ENCODE assay signal across 15 cellular contexts in the genomic region with DNA sequence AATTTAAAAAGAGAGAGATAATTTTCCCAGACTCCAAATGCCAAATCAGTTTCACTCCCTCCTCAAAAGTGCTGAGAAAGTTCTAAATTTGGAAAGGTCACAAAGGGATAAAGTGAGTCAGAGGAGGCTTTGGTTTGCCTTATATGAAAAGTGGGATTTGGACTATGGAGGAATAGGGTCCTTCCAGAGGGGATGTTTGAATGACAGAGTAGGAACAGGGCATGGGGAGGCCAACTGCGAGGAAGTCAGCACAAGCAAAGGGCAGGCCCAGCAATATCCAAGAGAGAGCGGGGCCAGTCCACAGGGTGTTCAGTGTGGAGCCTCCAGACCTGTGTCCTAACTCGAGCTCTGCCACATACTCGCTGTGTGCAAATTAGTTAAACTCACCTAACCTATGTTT. TPM values are rescaled to one million over a fixed set of nuclear protein-coding genes. Genes with fewer than 3 reads are reported as not detected.
DNase-seq lines count a peak whose midpoint lies in the region; ATAC-seq and TF ChIP-seq lines count a peak whose summit lies in the region.
"Had no signal": no experiment of that assay in that cellular context is flagged by ENCODE, and none has a peak within 500 bp of the region (broad histone marks: within the 10 kb centered on the region; RNA-seq: fewer than 3 reads in every experiment).

No MANE protein-coding gene starts in this region.

- intact Hi-C loops in IMR-90 (cut with micrococcal nuclease) = no loop called here
- intact Hi-C loops in esophagus squamous epithelium (cut with DNase I) = no loop called here

- H2BK15ac ChIP-seq in IMR-90 (ENCODE audit: low read depth, low read length) = peak overlapping the region; percentile 29; the same call in 1 of the 3 replicates

- H2BK20ac ChIP-seq in IMR-90 (ENCODE audit: low read depth, low read length) = no peak overlapping the region

- H3K14ac ChIP-seq in IMR-90 (replicated peaks; ENCODE audit: low read depth, low read length) = peak overlapping the region; percentile 35; the same call in 1 of the 2 replicates

- peak overlapping the region; percentile 27; the same call in 1 of the 2 replicates for H2AK5ac ChIP-seq in IMR-90 (ENCODE audit: low read depth, low read length)

- no peak overlapping the region for H2AK9ac ChIP-seq in IMR-90 (replicated peaks; ENCODE audit: low read depth, low read length, poor library complexity)

- TF ChIP-seq CTCF in IMR-90 (conservative IDR thresholded peaks at IDR 0.05; ENCODE audit: low read depth, low read length) = no peak
- TF ChIP-seq CTCF in esophagus squamous epithelium (IDR thresholded peaks at IDR 0.05) = no peak
- no peak for TF ChIP-seq CTCF in suprapubic skin (IDR thresholded peaks at IDR 0.05)

- DNase-seq in IMR-90 (no peak), esophagus squamous epithelium (lab: John Stamatoyannopoulos, UW) (no peak), suprapubic skin (ENCODE audit: low spot score in 2 of 2) (no peak), GM19240 (ENCODE audit: insufficient read length, low spot score) (no peak), NCI-H82 (lab: John Stamatoyannopoulos, UW) (no peak)
- no peak for DNase-seq in stimulated activated CD4-positive, alpha-beta T cell treated with anti-CD3 and anti-CD28 coated beads, Interleukin-4, amount 100 ng/mL, for 24 hours
- DNase-seq in NK-92 treated with Interleukin-12 subunit alpha and Interleukin-12 subunit beta, amount 100 ng/mL, for 24 hours (lab: John Stamatoyannopoulos, UW) = no peak
- DNase-seq: activated CD8-positive, alpha-beta T cell treated with anti-CD3 and anti-CD28 coated beads, Interleukin-2, amount 10 ng/mL, durations not matched to agents 7 days and 5 days; Caco-2; NCI-H1417; NCI-H226; stimulated activated CD4-positive, alpha-beta T cell treated with anti-CD3 and anti-CD28 coated beads, Interleukin-12 subunit alpha, Interleukin-12 subunit beta, amount 100 ng/mL, for 4 hours had no signal

- H3K27ac ChIP-seq in IMR-90 (ENCODE audit: insufficient read depth, low read length) (no peak overlapping the region), esophagus squamous epithelium (peak overlapping the region; percentile 42 to 87 (median 74)), muscle layer of colon (ENCODE audit: low read depth, low read length) (peak overlapping the region; percentile 79), suprapubic skin (peak overlapping the region; percentile 47)
- H3K27ac ChIP-seq: KMS-11, neural progenitor cell had no signal

- TF ChIP-seq POLR2A in IMR-90 (IDR thresholded peaks at IDR 0.05; ENCODE audit: low read depth, low read length) (no peak), esophagus squamous epithelium (IDR thresholded peaks at IDR 0.05) (no peak), suprapubic skin (IDR thresholded peaks at IDR 0.05) (no peak)

- H3K79me1 ChIP-seq in IMR-90 (ENCODE audit: low read depth in 1 of 2, low read length in 2 of 2) = peaks cover 31 to 47% of the 10 kb centered on the region in 2 experiments

- no peak overlapping the region for H3K23ac ChIP-seq in IMR-90 (ENCODE audit: low read depth, low read length)

- H2BK120ac ChIP-seq in IMR-90 (ENCODE audit: low read depth, low read length) = peak overlapping the region; percentile 26; the same call in 1 of the 2 replicates

- POLR2A ChIA-PET in IMR-90 (lab: Charles Lee; ENCODE audit: unreplicated experiment) = no interaction called here

- peaks cover 10% of the 10 kb centered on the region for H3K4me1 ChIP-seq in IMR-90 (ENCODE audit: control insufficient read depth, insufficient read depth, low read length)
- peaks cover 0 to 55% (median 10%) of the 10 kb centered on the region in 3 donors for H3K4me1 ChIP-seq in esophagus squamous epithelium
- H3K4me1 ChIP-seq in muscle layer of colon (ENCODE audit: insufficient read depth, low read length) = peaks cover 66% of the 10 kb centered on the region
- peaks cover 24% of the 10 kb centered on the region for H3K4me1 ChIP-seq in suprapubic skin
- H3K4me1 ChIP-seq: Caco-2 had no signal

- H4K91ac ChIP-seq in IMR-90 (ENCODE audit: insufficient read depth, low read depth, low read length) = no peak overlapping the region

- H3K9ac ChIP-seq in IMR-90 (ENCODE audit: low read depth, low read length) (no peak overlapping the region), muscle layer of colon (ENCODE audit: low read length) (no peak overlapping the region)
- H3K9ac ChIP-seq: KMS-11, neural progenitor cell had no signal

- no peak overlapping the region for H2AFZ ChIP-seq in IMR-90 (replicated peaks; ENCODE audit: low read length, poor library complexity)
- H2AFZ ChIP-seq: neural progenitor cell had no signal

- H3K4me3 ChIP-seq in IMR-90 (ENCODE audit: insufficient read depth, low read depth, low read length) = no peak overlapping the region
- H3K4me3 ChIP-seq in esophagus squamous epithelium = no peak overlapping the region
- H3K4me3 ChIP-seq in muscle layer of colon (ENCODE audit: low read depth in 1 of 2, low read length in 2 of 2) = no peak overlapping the region
- no peak overlapping the region for H3K4me3 ChIP-seq in suprapubic skin
- H3K4me3 ChIP-seq: neural progenitor cell had no signal

- dilution Hi-C loops in IMR-90 (cut with HindIII; ENCODE audit: low sequenced_read_pairs, unreplicated experiment) = no loop called here

- H4K5ac ChIP-seq in IMR-90 (ENCODE audit: low read depth, low read length) = no peak overlapping the region

- H3K27me3 ChIP-seq in IMR-90 (ENCODE audit: control insufficient read depth, insufficient read depth, low read length) (no peaks in the 10 kb centered on the region), esophagus squamous epithelium (no peaks in the 10 kb centered on the region), muscle layer of colon (ENCODE audit: control insufficient read depth in 1 of 2, insufficient read depth in 2 of 2, low read length in 2 of 2) (no peaks in the 10 kb centered on the region), suprapubic skin (no peaks in the 10 kb centered on the region)
- H3K27me3 ChIP-seq: neural progenitor cell had no signal

- H4K20me1 ChIP-seq in IMR-90 (ENCODE audit: insufficient read depth, low read length) = 0 out of 2 replicates have a peak, but pooled peaks cover 3% of the 10 kb centered on the region

- TF ChIP-seq RAD21 in IMR-90 (IDR thresholded peaks at IDR 0.05; ENCODE audit: low read length) = no peak

- no peak for ATAC-seq in IMR-90 (ENCODE audit: low read depth)
- ATAC-seq: activated CD8-positive, alpha-beta T cell treated with anti-CD3 and anti-CD28 coated beads, Interleukin-2, amount 10 ng/mL, durations not matched to agents 7 days and 5 days had no signal

- H3K36me3 ChIP-seq in IMR-90 (ENCODE audit: control insufficient read depth, insufficient read depth, low read length) = no peaks in the 10 kb centered on the region; the same call in 1 of the 2 replicates
- H3K36me3 ChIP-seq in esophagus squamous epithelium = no peaks in the 10 kb centered on the region
- no peaks in the 10 kb centered on the region for H3K36me3 ChIP-seq in muscle layer of colon (ENCODE audit: insufficient read depth, low read length)
- no peaks in the 10 kb centered on the region for H3K36me3 ChIP-seq in suprapubic skin
- H3K36me3 ChIP-seq: neural progenitor cell had no signal

- 0 out of 2 replicates have a peak overlapping the region, but pooled peaks have one; percentile 30 for H3K4ac ChIP-seq in IMR-90 (ENCODE audit: low read depth, low read length)

- no peak overlapping the region for H3K4me2 ChIP-seq in IMR-90 (ENCODE audit: low read depth, low read length)
- H3K4me2 ChIP-seq: KMS-11, neural progenitor cell had no signal

- H4K8ac ChIP-seq in IMR-90 (ENCODE audit: low read depth in 2 of 2, low read length in 2 of 2) = peak overlapping the region in 1 of 2 experiments; percentile 14; a peak in 1 of 4 replicates

- no peak overlapping the region for H3K18ac ChIP-seq in IMR-90 (ENCODE audit: low read depth, low read length)

- peaks cover 7% of the 10 kb centered on the region; the same call in 1 of the 2 replicates for H3K9me1 ChIP-seq in IMR-90 (ENCODE audit: insufficient read depth, low read length)

- no peak for TF ChIP-seq EP300 in suprapubic skin (IDR thresholded peaks at IDR 0.05)

- H3K9me3 ChIP-seq in IMR-90 (ENCODE audit: control insufficient read depth, insufficient read depth, low read length) (no peaks in the 10 kb centered on the region), esophagus squamous epithelium (no peaks in the 10 kb centered on the region), muscle layer of colon (ENCODE audit: low read length) (no peaks in the 10 kb centered on the region), suprapubic skin (no peaks in the 10 kb centered on the region)
- H3K9me3 ChIP-seq: Caco-2 had no signal

- no CpG with 5 or more reads among the region's 4 CpGs for WGBS in IMR-90 (ENCODE audit: extremely low coverage in 2 of 2, insufficient read length in 1 of 2), 2 experiments
- 52 to 73% methylated on average over 4 of the region's 4 CpGs for WGBS in esophagus squamous epithelium, 2 donors
- WGBS in suprapubic skin = 71% methylated on average over 4 of the region's 4 CpGs

- CTCF ChIA-PET in IMR-90 (lab: Yijun Ruan, JAX) = no interaction called here

- in situ Hi-C loops in IMR-90 (cut with MboI; ENCODE audit: low sequenced_read_pairs) = loop anchor here (5.0 kb wide), 1 partner anchor 39 kb away; no protein-coding TSS in a partner anchor

- no peak overlapping the region for H3K56ac ChIP-seq in IMR-90 (ENCODE audit: extremely low read depth, insufficient read depth, low read length)

- no TSS peak for BruUV-seq in IMR-90 (replicated peaks; lab: Mats Ljungman, UMichigan)

- no peak overlapping the region for H2BK5ac ChIP-seq in IMR-90 (ENCODE audit: low read depth, low read length, poor library complexity, severe bottlenecking)

TF ChIP-seq in IMR-90, 13 proteins besides CTCF, POLR2A, EP300 and RAD21 (continues in another document):
- TF ChIP-seq CEBPB (IDR thresholded peaks at IDR 0.05; ENCODE audit: low read depth, low read length) = no peak

RNA-seq across cellular contexts. Expression of a gene that starts 9.8 kb away (rescaled TPM):
- total RNA-seq in IMR-90 (2012; rRNA removed) (53.8 and 54.7 TPM in 2 replicates), esophagus squamous epithelium (10 to 100 TPM; 14.9 to 33.6 (median 19.4) TPM), suprapubic skin (10 to 100 TPM; 17.8 to 60.2 (median 42.6) TPM)
- 31.1 and 34.3 TPM in 2 replicates for polyA plus RNA-seq in IMR-90 (2012; rRNA removed)
- polyA plus RNA-seq in IMR-90 (2012; cell fraction: cytosol; rRNA removed) = 11.6 and 17.5 TPM in 2 replicates
- polyA plus RNA-seq in IMR-90 (2012; cell fraction: nucleus; rRNA removed; ENCODE audit: low replicate concordance) = 7.6 and 49.3 TPM in 2 replicates
- total RNA-seq: Caco-2 had no signal

RNA-seq across cellular contexts. Expression of a gene that starts 28.3 kb away (rescaled TPM):
- total RNA-seq in IMR-90 (2012; rRNA removed) (757 and 978 TPM in 2 replicates), esophagus squamous epithelium (1,000 to 10,000 TPM in 1 of 4 donors, 100 to 1,000 TPM in 2, 10 to 100 TPM in 1; 64.6 to 1,343 (median 285) TPM), suprapubic skin (100 to 1,000 TPM; 146 to 162 (median 152) TPM)
- 1,117 and 1,235 TPM in 2 replicates for polyA plus RNA-seq in IMR-90 (2012; rRNA removed)
- polyA plus RNA-seq in IMR-90 (2012; cell fraction: cytosol; rRNA removed) = 948 and 1,147 TPM in 2 replicates
- polyA plus RNA-seq in IMR-90 (2012; cell fraction: nucleus; rRNA removed; ENCODE audit: low replicate concordance) = 396 and 625 TPM in 2 replicates
- total RNA-seq: Caco-2 had no signal
